Comparison of ENCODE assay signal across 14 cellular contexts in the genomic region with DNA sequence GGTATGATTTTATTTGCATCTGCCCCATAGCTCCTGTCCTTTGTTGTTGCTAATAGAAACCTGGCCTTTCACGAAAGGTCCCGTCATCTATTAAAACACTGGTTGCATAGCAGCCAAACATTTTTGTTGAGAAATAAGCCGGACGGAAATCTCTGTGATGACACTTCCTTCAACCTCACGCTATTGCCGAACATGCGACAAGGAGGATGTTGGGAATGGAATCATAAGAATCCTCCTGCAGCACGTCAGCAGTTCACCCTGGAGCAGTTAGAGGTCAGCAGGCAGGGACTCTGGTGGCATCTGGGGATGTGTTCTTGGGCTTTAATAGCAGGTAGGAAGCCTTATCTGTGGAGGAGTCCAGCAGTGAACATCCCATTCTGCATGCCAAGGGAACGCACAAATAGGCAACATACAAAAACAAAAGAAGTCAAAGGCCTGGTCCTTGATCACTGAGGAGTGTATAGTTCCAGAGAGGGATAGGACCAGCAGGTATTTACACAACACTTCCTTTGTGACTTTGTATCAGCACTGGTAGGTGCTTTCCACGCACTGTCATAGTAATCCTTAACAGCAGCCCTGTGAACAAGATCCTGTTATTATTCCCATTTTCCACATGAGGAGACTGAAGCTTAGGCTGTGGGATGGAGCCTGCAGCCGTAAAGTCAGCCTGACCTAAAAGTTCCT. TPM values are rescaled to one million over a fixed set of nuclear protein-coding genes. Genes with fewer than 3 reads are reported as not detected.
DNase-seq lines count a peak whose midpoint lies in the region; ATAC-seq and TF ChIP-seq lines count a peak whose summit lies in the region.
"Had no signal": no experiment of that assay in that cellular context is flagged by ENCODE, and none has a peak within 500 bp of the region (broad histone marks: within the 10 kb centered on the region; RNA-seq: fewer than 3 reads in every experiment).

No MANE protein-coding gene starts in this region.

- H2AFZ ChIP-seq in parathyroid adenoma, result no peak overlapping the region

- H3K9me3 Mint-ChIP-seq in activated CD8-positive, alpha-beta T cell treated with anti-CD3 and anti-CD28 coated beads, Interleukin-2, amount 10 ng/mL, durations not matched to agents 7 days and 5 days (ENCODE audit: insufficient read depth), result no peaks in the 10 kb centered on the region
- H3K9me3 Mint-ChIP-seq: activated T-helper 2 cell treated with anti-CD3 and anti-CD28 coated beads, Interferon-gamma antibody, Interleukin-2, Interleukin-4, amounts not matched to agents 10 μg/mL and 5 μg/mL and 100 μg/mL, durations not matched to agents 14 hours and 24 hours and 36 hours had no signal

- CTCF ChIA-PET in activated CD8-positive, alpha-beta T cell treated with anti-CD3 and anti-CD28 coated beads, Interleukin-2, amount 10 ng/mL, durations not matched to agents 7 days and 5 days (lab: Charles Lee), result interaction anchor here (0.7 kb wide), 1 partner anchor 653 kb away, joined by 4 read pairs; no protein-coding TSS in a partner anchor

- intact Hi-C loops in heart left ventricle (cut with DNase I), result loop anchor here in 1 of 10 donors (2.0 kb wide), 1 partner anchor 69 kb away; no protein-coding TSS in a partner anchor
- intact Hi-C loops in vagina (cut with DNase I), result no loop called here

- H3K4me1 Mint-ChIP-seq in activated CD8-positive, alpha-beta T cell treated with anti-CD3 and anti-CD28 coated beads, Interleukin-2, amount 10 ng/mL, durations not matched to agents 7 days and 5 days (ENCODE audit: low read depth), result peaks cover 48% of the 10 kb centered on the region

- H3K9me3 ChIP-seq in heart left ventricle, result no peaks in the 10 kb centered on the region
- H3K9me3 ChIP-seq in parathyroid adenoma (ENCODE audit: control insufficient read depth, low read length), result no peaks in the 10 kb centered on the region
- no peaks in the 10 kb centered on the region for H3K9me3 ChIP-seq in vagina
- H3K9me3 ChIP-seq: SK-N-SH had no signal

- H3K27me3 Mint-ChIP-seq in activated CD8-positive, alpha-beta T cell treated with anti-CD3 and anti-CD28 coated beads, Interleukin-2, amount 10 ng/mL, durations not matched to agents 7 days and 5 days (ENCODE audit: low read depth), result no peaks in the 10 kb centered on the region

- peak; percentile 96 for DNase-seq in CD1c-positive myeloid dendritic cell (ENCODE audit: extremely low spot score)
- DNase-seq in SKM-1 treated with dmso at 0.1 percent for 144 hours (lab: John Stamatoyannopoulos, UW; ENCODE audit: unreplicated experiment), result peak; percentile 95
- DNase-seq in heart left ventricle, result peak in 4 of 5 donors; percentile 54 to 75 (median 70)
- no peak for DNase-seq in activated CD8-positive, alpha-beta T cell treated with anti-CD3 and anti-CD28 coated beads, Interleukin-2, amount 10 ng/mL, durations not matched to agents 7 days and 5 days
- no peak for DNase-seq in stimulated activated naive CD4-positive, alpha-beta T cell treated with Interleukin-2 at 50 U/mL for 16 hours (lab: John Stamatoyannopoulos, UW)
- DNase-seq in vagina (ENCODE audit: extremely low spot score in 2 of 2), result no peak
- DNase-seq in HPDE6-E6E7 (ENCODE audit: extremely low spot score), result no peak
- DNase-seq: activated CD4-positive, CD25-positive, alpha-beta regulatory T cell treated with anti-CD3 and anti-CD28 coated beads, Interleukin-2, amount 50 U/mL, for 72 hours; foreskin fibroblast; NCI-H748 treated with DMSO at 0.1 percent for 48 hours; SK-N-SH had no signal

- H3K4me3 ChIP-seq in heart left ventricle, result no peak overlapping the region
- H3K4me3 ChIP-seq in parathyroid adenoma (ENCODE audit: low read depth, low read length), result no peak overlapping the region
- H3K4me3 ChIP-seq in vagina, result no peak overlapping the region
- H3K4me3 ChIP-seq: cardiac muscle cell had no signal

- no peak overlapping the region for H3K27ac Mint-ChIP-seq in activated CD8-positive, alpha-beta T cell treated with anti-CD3 and anti-CD28 coated beads, Interleukin-2, amount 10 ng/mL, durations not matched to agents 7 days and 5 days
- H3K27ac Mint-ChIP-seq: activated T-helper 2 cell treated with anti-CD3 and anti-CD28 coated beads, Interferon-gamma antibody, Interleukin-2, Interleukin-4, amounts not matched to agents 10 μg/mL and 5 μg/mL and 100 μg/mL, durations not matched to agents 14 hours and 24 hours and 36 hours had no signal

- peaks cover 6% of the 10 kb centered on the region for H3K36me3 Mint-ChIP-seq in activated CD8-positive, alpha-beta T cell treated with anti-CD3 and anti-CD28 coated beads, Interleukin-2, amount 10 ng/mL, durations not matched to agents 7 days and 5 days (ENCODE audit: low read depth)

- H3K27ac ChIP-seq in heart left ventricle, result peak overlapping the region; percentile 20 to 91 (median 66)
- H3K27ac ChIP-seq in parathyroid adenoma, result peak overlapping the region; percentile 66
- no peak overlapping the region for H3K27ac ChIP-seq in vagina
- H3K27ac ChIP-seq: cardiac muscle cell had no signal

- H3K79me2 ChIP-seq in parathyroid adenoma, result no peaks in the 10 kb centered on the region

- TF ChIP-seq CTCF in heart left ventricle (IDR thresholded peaks at IDR 0.05) (peak in 1 of 12 donors; percentile 2), parathyroid adenoma (IDR thresholded peaks at IDR 0.05) (no peak), vagina (IDR thresholded peaks at IDR 0.05) (no peak)

- TF ChIP-seq POLR2A in heart left ventricle (IDR thresholded peaks at IDR 0.05) (no peak), vagina (IDR thresholded peaks at IDR 0.05) (no peak)

- POLR2A ChIA-PET in activated CD8-positive, alpha-beta T cell treated with anti-CD3 and anti-CD28 coated beads, Interleukin-2, amount 10 ng/mL, durations not matched to agents 7 days and 5 days (lab: Charles Lee), result no interaction called here

- H3K36me3 ChIP-seq in heart left ventricle, result no peaks in the 10 kb centered on the region
- H3K36me3 ChIP-seq in parathyroid adenoma (ENCODE audit: control insufficient read depth, insufficient read depth, low read length), result no peaks in the 10 kb centered on the region
- H3K36me3 ChIP-seq in vagina, result no peaks in the 10 kb centered on the region
- H3K36me3 ChIP-seq: cardiac muscle cell had no signal

- peak; percentile 46 to 93 (median 84) for ATAC-seq in heart left ventricle
- no peak for ATAC-seq in activated CD8-positive, alpha-beta T cell treated with anti-CD3 and anti-CD28 coated beads, Interleukin-2, amount 10 ng/mL, durations not matched to agents 7 days and 5 days

- 23 to 31% (median 29%) methylated on average over 11 of the region's 11 CpGs for WGBS in heart left ventricle, 4 donors

- H3K4me1 ChIP-seq in heart left ventricle, result peaks cover 3 to 95% (median 45%) of the 10 kb centered on the region in 12 donors
- no peaks in the 10 kb centered on the region for H3K4me1 ChIP-seq in parathyroid adenoma
- H3K4me1 ChIP-seq in vagina, result peaks cover 9% of the 10 kb centered on the region

- H3K27me3 ChIP-seq in heart left ventricle (no peaks in the 10 kb centered on the region), parathyroid adenoma (ENCODE audit: control insufficient read depth, insufficient read depth, low read length) (no peaks in the 10 kb centered on the region), vagina (no peaks in the 10 kb centered on the region)
- H3K27me3 ChIP-seq: cardiac muscle cell had no signal

- no peak overlapping the region for H3K9ac ChIP-seq in parathyroid adenoma
- H3K9ac ChIP-seq: SK-N-SH had no signal

- no peak overlapping the region for H3K4me3 Mint-ChIP-seq in activated CD8-positive, alpha-beta T cell treated with anti-CD3 and anti-CD28 coated beads, Interleukin-2, amount 10 ng/mL, durations not matched to agents 7 days and 5 days

- no peak overlapping the region for H3K4me2 ChIP-seq in parathyroid adenoma (ENCODE audit: low read length)
- H3K4me2 ChIP-seq: SK-N-SH had no signal

RNA-seq across cellular contexts. Expression of gene ARHGAP26, which starts 33.4 kb away (rescaled TPM):
- total RNA-seq in heart left ventricle (10 to 100 TPM; 22.9 to 52.1 (median 35.6) TPM), vagina (42.5 TPM)
- polyA plus RNA-seq in heart left ventricle, result 10 to 100 TPM; 11.9 to 18.2 TPM
- total RNA-seq in activated CD8-positive, alpha-beta T cell treated with anti-CD3 and anti-CD28 coated beads, Interleukin-2, amount 10 ng/mL, durations not matched to agents 7 days and 5 days, result 10 to 100 TPM; 25.4 to 30.3 TPM

Comparison
In these comparisons a context has a peak if more than half of its experiments do, and no peak if none do; other contexts are left out.
1. DNase-seq: peak in CD1c-positive myeloid dendritic cell (single experiment), SKM-1 treated with dmso at 0.1 percent for 144 hours (single experiment) and heart left ventricle (4 of 5); none in activated CD8-positive, alpha-beta T cell treated with anti-CD3 and anti-CD28 coated beads, Interleukin-2, amount 10 ng/mL, durations not matched to agents 7 days and 5 days (single experiment), stimulated activated naive CD4-positive, alpha-beta T cell treated with Interleukin-2 at 50 U/mL for 16 hours (single experiment), vagina (0 of 2) and HPDE6-E6E7 (single experiment).